ENCODE assay signal across 1 cellular context in genomic region chr2:47905454-47906260, GRCh38.
A peak's percentile ranks its signal among the peaks of the same experiment; 100 is the strongest.
TF ChIP-seq lines count a peak whose summit lies in the region.

No MANE protein-coding gene starts in this region.

TF ChIP-seq in HEK293, 187 proteins besides CTCF, POLR2A, EP300 and RAD21 (continued from another document and continues in another):
- TF ChIP-seq ZBTB26 (tag by site-specific recombination; optimal IDR thresholded peaks at IDR 0.05) (peak; percentile 54), ZNF211 (tag by site-specific recombination; IDR thresholded peaks at IDR 0.05; ENCODE audit: low read depth) (no peak), ZNF629 (tag by site-specific recombination; IDR thresholded peaks at IDR 0.05) (no peak), ZNF24 (tag by site-specific recombination; IDR thresholded peaks at IDR 0.05) (no peak), ZNF302 (tag by site-specific recombination; IDR thresholded peaks at IDR 0.05; ENCODE audit: low read depth) (no peak), ZNF280C (tag by site-specific recombination; IDR thresholded peaks at IDR 0.05) (no peak), ZNF132 (tag by site-specific recombination; IDR thresholded peaks at IDR 0.05; ENCODE audit: borderline replicate concordance) (no peak), ZNF600 (tag by site-specific recombination; IDR thresholded peaks at IDR 0.05) (no peak), PRDM2 (tag by site-specific recombination; IDR thresholded peaks at IDR 0.05; ENCODE audit: borderline replicate concordance) (no peak), ZNF843 (tag by site-specific recombination; IDR thresholded peaks at IDR 0.05) (no peak), ZNF274 (IDR thresholded peaks at IDR 0.05; ENCODE audit: low read length) (no peak), ZNF274 (tag by site-specific recombination; IDR thresholded peaks at IDR 0.05; ENCODE audit: borderline replicate concordance) (no peak), ZNF510 (tag by site-specific recombination; IDR thresholded peaks at IDR 0.05; ENCODE audit: insufficient replicate concordance) (no peak), ZBTB20 (tag by site-specific recombination; IDR thresholded peaks at IDR 0.05) (peak; percentile 31; the same call in 1 of the 2 replicates), KLF9 (tag by site-specific recombination; IDR thresholded peaks at IDR 0.05; ENCODE audit: low read depth) (0 out of 2 replicates have a peak, but pooled peaks have one; percentile 11), SALL2 (tag by site-specific recombination; IDR thresholded peaks at IDR 0.05; ENCODE audit: borderline replicate concordance) (no peak), PRDM1 (tag by site-specific recombination; IDR thresholded peaks at IDR 0.05) (peak; percentile 54; the same call in 1 of the 2 replicates), HOXA7 (CRISPR knock-in tag; IDR thresholded peaks at IDR 0.05; ENCODE audit: borderline replicate concordance) (no peak), ZNF529 (tag by site-specific recombination; IDR thresholded peaks at IDR 0.05; ENCODE audit: insufficient replicate concordance) (no peak), ZNF416 (tag by site-specific recombination; IDR thresholded peaks at IDR 0.05) (no peak), ZNF362 (tag by site-specific recombination; IDR thresholded peaks at IDR 0.05) (no peak), ZNF23 (tag by site-specific recombination; IDR thresholded peaks at IDR 0.05; ENCODE audit: borderline replicate concordance) (no peak), ZNF561 (tag by site-specific recombination; IDR thresholded peaks at IDR 0.05; ENCODE audit: borderline replicate concordance) (no peak), ZNF544 (tag by site-specific recombination; IDR thresholded peaks at IDR 0.05) (no peak), ZNF530 (tag by site-specific recombination; IDR thresholded peaks at IDR 0.05; ENCODE audit: low read depth) (no peak), ZFP37 (tag by site-specific recombination; IDR thresholded peaks at IDR 0.05) (no peak), ZBTB6 (tag by site-specific recombination; IDR thresholded peaks at IDR 0.05) (no peak), TSHZ1 (tag by site-specific recombination; IDR thresholded peaks at IDR 0.05; ENCODE audit: borderline replicate concordance) (no peak), ZNF449 (tag by site-specific recombination; IDR thresholded peaks at IDR 0.05) (no peak), ZNF366 (tag by site-specific recombination; conservative IDR thresholded peaks at IDR 0.05) (peak; percentile 95), ZNF645 (tag by site-specific recombination; IDR thresholded peaks at IDR 0.05) (no peak), ZFP3 (tag by site-specific recombination; IDR thresholded peaks at IDR 0.05; ENCODE audit: low read depth) (no peak), ZNF221 (tag by site-specific recombination; IDR thresholded peaks at IDR 0.05; ENCODE audit: borderline replicate concordance) (no peak)
